Comparison of ENCODE assay signal across 8 cellular contexts in the genomic region with DNA sequence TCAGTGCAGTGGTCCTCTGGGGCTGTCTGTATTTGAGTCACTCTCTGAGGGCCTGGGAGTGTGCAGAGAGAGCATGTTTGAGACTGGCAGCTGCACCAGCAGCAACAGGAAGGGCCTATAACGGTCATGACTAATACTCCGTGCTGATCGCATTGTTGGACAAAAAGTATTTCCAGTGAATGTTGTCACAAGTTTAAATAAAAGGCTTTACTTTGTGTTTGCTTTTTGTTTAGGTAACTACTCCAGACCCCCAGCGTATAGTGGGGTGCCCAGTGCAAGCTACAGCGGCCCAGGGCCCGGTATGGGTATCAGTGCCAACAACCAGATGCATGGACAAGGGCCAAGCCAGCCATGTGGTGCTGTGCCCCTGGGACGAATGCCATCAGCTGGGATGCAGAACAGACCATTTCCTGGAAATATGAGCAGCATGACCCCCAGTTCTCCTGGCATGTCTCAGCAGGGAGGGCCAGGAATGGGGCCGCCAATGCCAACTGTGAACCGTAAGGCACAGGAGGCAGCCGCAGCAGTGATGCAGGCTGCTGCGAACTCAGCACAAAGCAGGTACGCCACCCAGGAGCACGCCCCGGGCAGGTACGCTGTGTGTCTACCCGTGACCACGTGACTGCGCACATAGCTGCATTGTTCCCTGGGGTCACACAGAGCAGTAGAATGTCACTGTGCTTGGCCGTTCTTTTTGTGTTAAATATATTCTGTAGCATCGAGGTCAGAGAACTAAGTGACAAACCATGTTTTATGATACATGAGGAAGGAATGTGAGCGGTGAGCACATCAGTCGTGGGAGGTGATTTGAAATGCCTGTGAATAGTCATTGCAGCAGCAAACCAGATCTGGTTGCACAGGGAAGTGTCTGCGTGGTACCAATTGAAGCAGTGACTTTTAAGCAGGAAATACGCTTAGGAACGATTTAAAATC.
DNase-seq lines count a peak whose midpoint lies in the region; ATAC-seq and TF ChIP-seq lines count a peak whose summit lies in the region.

No MANE protein-coding gene starts in this region.

- H4K20me1 ChIP-seq in OCI-LY7 (ENCODE audit: insufficient read depth, low read length): no peaks in the 10 kb centered on the region

- H3K4me2 ChIP-seq in skeletal muscle satellite cell (ENCODE audit: low read length) (peak overlapping the region; percentile 86), OCI-LY7 (ENCODE audit: low read length) (no peak overlapping the region)

- H3K4me3 ChIP-seq in left ventricle myocardium inferior: no peak overlapping the region
- H3K4me3 ChIP-seq in skeletal muscle satellite cell (ENCODE audit: low read length): peak overlapping the region; percentile 64
- H3K4me3 ChIP-seq in OCI-LY7 (ENCODE audit: low read depth, low read length, poor library complexity, severe bottlenecking): no peak overlapping the region
- H3K4me3 ChIP-seq in H7 (ENCODE audit: insufficient read depth, low read depth, low read length): no peak overlapping the region

- ATAC-seq in GM19455 (IDR thresholded peaks at IDR 0.05; ENCODE audit: unreplicated experiment) (no peak), HG03159 (IDR thresholded peaks at IDR 0.05; ENCODE audit: unreplicated experiment) (no peak)

- H3K36me3 ChIP-seq in left ventricle myocardium inferior: peaks cover 17% of the 10 kb centered on the region
- no peaks in the 10 kb centered on the region for H3K36me3 ChIP-seq in skeletal muscle satellite cell (ENCODE audit: insufficient read depth, low read length)
- H3K36me3 ChIP-seq in OCI-LY7 (ENCODE audit: insufficient read depth, low read length): peaks cover 45% of the 10 kb centered on the region; the same call in 1 of the 2 replicates
- no peaks in the 10 kb centered on the region; the same call in 1 of the 2 replicates for H3K36me3 ChIP-seq in H7 (replicated peaks; ENCODE audit: control insufficient read depth, insufficient read depth, low read length)

- H3K9me3 ChIP-seq in left ventricle myocardium inferior (replicated peaks) (no peaks in the 10 kb centered on the region), skeletal muscle satellite cell (replicated peaks; ENCODE audit: low read length) (no peaks in the 10 kb centered on the region), OCI-LY7 (ENCODE audit: low read length) (no peaks in the 10 kb centered on the region)

- peak; percentile 70 for DNase-seq in HK-2 (ENCODE audit: unreplicated experiment)
- peak; percentile 95 for DNase-seq in amniotic epithelial cell (ENCODE audit: low read depth)
- DNase-seq in left ventricle myocardium inferior: peak; percentile 71
- no peak for DNase-seq in OCI-LY7 (ENCODE audit: low spot score)
- DNase-seq in H7: no peak

- H3K9ac ChIP-seq in skeletal muscle satellite cell (ENCODE audit: low read depth, low read length): peak overlapping the region; percentile 77

- H3K4me1 ChIP-seq in left ventricle myocardium inferior (peaks cover 78% of the 10 kb centered on the region), skeletal muscle satellite cell (ENCODE audit: control insufficient read depth, insufficient read depth, low read length) (peaks cover 57% of the 10 kb centered on the region), OCI-LY7 (ENCODE audit: insufficient read depth, low read length, poor library complexity, severe bottlenecking) (no peaks in the 10 kb centered on the region)

- H3K27me3 ChIP-seq in left ventricle myocardium inferior (ENCODE audit: low read depth) (no peaks in the 10 kb centered on the region), skeletal muscle satellite cell (ENCODE audit: control insufficient read depth, insufficient read depth, low read length) (no peaks in the 10 kb centered on the region), H7 (ENCODE audit: control insufficient read depth, insufficient read depth, low read length) (no peaks in the 10 kb centered on the region)

- H2AFZ ChIP-seq in OCI-LY7 (ENCODE audit: low read length): no peak overlapping the region

- BruUV-seq in OCI-LY7 (replicated peaks; lab: Mats Ljungman, UMichigan): no TSS peak

- no peaks in the 10 kb centered on the region for H3K9me2 ChIP-seq in OCI-LY7 (ENCODE audit: insufficient read depth, low read length)

- no peaks in the 10 kb centered on the region for H3K79me2 ChIP-seq in OCI-LY7 (ENCODE audit: insufficient read depth, low read depth, low read length)

- CTCF ChIA-PET in OCI-LY7 (lab: Charles Lee; ENCODE audit: unreplicated experiment): no interaction called here

- H3K27ac ChIP-seq in left ventricle myocardium inferior (replicated peaks) (peak overlapping the region; percentile 68), OCI-LY7 (ENCODE audit: low read depth, low read length, poor library complexity, severe bottlenecking) (no peak overlapping the region)

- intact Hi-C loops in left ventricle myocardium inferior (cut with micrococcal nuclease): no loop called here
- intact Hi-C loops in OCI-LY7 (cut with micrococcal nuclease; ENCODE audit: unreplicated experiment): no loop called here

- POLR2A ChIA-PET in OCI-LY7 (lab: Charles Lee): interaction anchor here (0.8 kb wide), 1 partner anchor 38 kb away, joined by 3 read pairs; no protein-coding TSS in a partner anchor

- TF ChIP-seq CTCF in left ventricle myocardium inferior (IDR thresholded peaks at IDR 0.05; ENCODE audit: borderline replicate concordance): no peak
- no peak for TF ChIP-seq CTCF in OCI-LY7 (conservative IDR thresholded peaks at IDR 0.05; ENCODE audit: low read length)

Comparison
In these comparisons a context has a peak if more than half of its experiments do, and no peak if none do; other contexts are left out.
1. DNase-seq: peak in HK-2 (single experiment), amniotic epithelial cell (single experiment) and left ventricle myocardium inferior (single experiment); none in OCI-LY7 (single experiment) and H7 (single experiment).